ENCODE assay signal across 20 cellular contexts in genomic region chr4:181909368-181909767, GRCh38.
DNase-seq lines count a peak whose midpoint lies in the region; ATAC-seq and TF ChIP-seq lines count a peak whose summit lies in the region.
"Had no signal": no experiment of that assay in that cellular context is flagged by ENCODE, and none has a peak within 500 bp of the region (broad histone marks: within the 10 kb centered on the region; RNA-seq: fewer than 3 reads in every experiment).

No MANE protein-coding gene starts in this region.

- peaks cover 12% of the 10 kb centered on the region for H3K4me1 Mint-ChIP-seq in endodermal cell
- H3K4me1 Mint-ChIP-seq: B cell; naive thymus-derived CD4-positive, alpha-beta T cell; T-helper 17 cell had no signal

- H4K8ac ChIP-seq in mesendoderm (ENCODE audit: low read depth, low read length) = no peak overlapping the region

- peak overlapping the region; percentile 82 for H3K27ac Mint-ChIP-seq in endodermal cell
- H3K27ac Mint-ChIP-seq: B cell; naive thymus-derived CD4-positive, alpha-beta T cell; T-helper 17 cell had no signal

- H3K4me2 ChIP-seq in mesendoderm (ENCODE audit: low read length) = no peak overlapping the region

- H2BK15ac ChIP-seq in mesendoderm (replicated peaks; ENCODE audit: low read depth) = no peak overlapping the region

- H3K9me3 Mint-ChIP-seq in endodermal cell = peaks cover 23% of the 10 kb centered on the region

- H4K5ac ChIP-seq in mesendoderm (ENCODE audit: low read length) = no peak overlapping the region

- no peaks in the 10 kb centered on the region for H3K36me3 Mint-ChIP-seq in endodermal cell (ENCODE audit: low read depth)

- no peak overlapping the region for H3K9ac ChIP-seq in endodermal cell (ENCODE audit: extremely low read depth, low read length, poor library complexity, severe bottlenecking)
- no peak overlapping the region for H3K9ac ChIP-seq in mesendoderm (ENCODE audit: low read length)

- H2BK5ac ChIP-seq in mesendoderm (ENCODE audit: low read length) = no peak overlapping the region

- H3K4me3 ChIP-seq in endodermal cell (ENCODE audit: low read length) (peak overlapping the region; percentile 15), mesendoderm (ENCODE audit: low read length) (no peak overlapping the region)
- H3K4me3 ChIP-seq: dorsolateral prefrontal cortex, tibial artery had no signal

- H3K18ac ChIP-seq in mesendoderm (ENCODE audit: low read length) = no peak overlapping the region

- H3K36me3 ChIP-seq in endodermal cell (ENCODE audit: control insufficient read depth, insufficient read depth, low read length) = no peaks in the 10 kb centered on the region
- H3K36me3 ChIP-seq in mesendoderm (ENCODE audit: control insufficient read depth, insufficient read depth, low read length) = no peaks in the 10 kb centered on the region
- H3K36me3 ChIP-seq: tibial artery had no signal

- no peak overlapping the region for H2BK120ac ChIP-seq in mesendoderm (ENCODE audit: low read depth, low read length)

- 55 to 69% methylated on average over 4 to 6 of the region's 6 CpGs for WGBS in endodermal cell (ENCODE audit: insufficient coverage in 1 of 2, insufficient read length in 1 of 2), 2 experiments
- WGBS in mesendoderm (ENCODE audit: extremely low coverage, insufficient coverage, low lambda C conversion rate) = no CpG with 5 or more reads among the region's 6 CpGs

- no peaks in the 10 kb centered on the region for H3K27me3 Mint-ChIP-seq in endodermal cell (ENCODE audit: insufficient read depth)
- H3K27me3 Mint-ChIP-seq: B cell; naive thymus-derived CD4-positive, alpha-beta T cell; T-helper 17 cell had no signal

- H3K23ac ChIP-seq in mesendoderm (ENCODE audit: low read length) = no peak overlapping the region

- no peak overlapping the region for H3K4ac ChIP-seq in mesendoderm (ENCODE audit: low read depth, low read length)

- no peaks in the 10 kb centered on the region for H3K79me1 ChIP-seq in mesendoderm (ENCODE audit: low read length)

- H3K27me3 ChIP-seq in endodermal cell (ENCODE audit: control insufficient read depth, insufficient read depth, low read length, poor library complexity, severe bottlenecking) (no peaks in the 10 kb centered on the region), mesendoderm (ENCODE audit: insufficient read depth, low read length, poor library complexity) (no peaks in the 10 kb centered on the region)
- H3K27me3 ChIP-seq: dorsolateral prefrontal cortex, tibial artery had no signal

- H2AK5ac ChIP-seq in mesendoderm (ENCODE audit: low read length) = no peak overlapping the region

- H3K27ac ChIP-seq in endodermal cell (ENCODE audit: low read depth, low read length) = no peak overlapping the region
- no peak overlapping the region for H3K27ac ChIP-seq in mesendoderm (ENCODE audit: low read depth, low read length)
- H3K27ac ChIP-seq: dorsolateral prefrontal cortex, tibial artery had no signal

- H3K79me2 ChIP-seq in mesendoderm (ENCODE audit: control insufficient read depth, insufficient read depth, low read length) = no peaks in the 10 kb centered on the region

- H3K56ac ChIP-seq in mesendoderm (ENCODE audit: low read length) = no peak overlapping the region

- no peak for TF ChIP-seq CTCF in endodermal cell (conservative IDR thresholded peaks at IDR 0.05)
- no peak for TF ChIP-seq CTCF in GM20000 (IDR thresholded peaks at IDR 0.05; ENCODE audit: extremely low read depth, missing control alignments)

- H3K9me3 ChIP-seq in endodermal cell (ENCODE audit: control insufficient read depth, low read length) = peaks cover 29% of the 10 kb centered on the region

- peak; percentile 6 for DNase-seq in EH (ENCODE audit: low read depth)
- DNase-seq in RKO (ENCODE audit: low spot score) = peak; percentile 4
- DNase-seq in endodermal cell = peak; percentile 76
- peak; percentile 58 for DNase-seq in mesendoderm
- DNase-seq in activated effector memory CD4-positive, alpha-beta T cell treated with Interleukin-2 at 50 U/mL for 16 hours = no peak
- no peak for DNase-seq in medulla oblongata (ENCODE audit: extremely low spot score)
- no peak for DNase-seq in GM20000 (ENCODE audit: low spot score)
- DNase-seq: activated CD4-positive, alpha-beta T cell treated with anti-CD3 and anti-CD28 coated beads for 4 hours; dorsolateral prefrontal cortex; KG1; left cardiac atrium; naive thymus-derived CD4-positive, alpha-beta T cell; NCI-H146; NCI-H748 treated with DMSO at 0.1 percent for 48 hours; stimulated activated CD4-positive, alpha-beta T cell treated with anti-CD3 and anti-CD28 coated beads, Interleukin-1b, Interleukin-23, amount 100 ng/mL, for 48 hours; stimulated activated CD8-positive, alpha-beta memory T cell treated with anti-CD3 and anti-CD28 coated beads, Interleukin-4, amount 100 ng/mL, for 48 hours; T-helper 17 cell; tibial artery had no signal

- no peak for ATAC-seq in HG02623 (IDR thresholded peaks at IDR 0.05; ENCODE audit: unreplicated experiment)
- ATAC-seq: naive thymus-derived CD4-positive, alpha-beta T cell; T-helper 17 cell had no signal

- H3K4me3 Mint-ChIP-seq in endodermal cell = peak overlapping the region; percentile 9
- H3K4me3 Mint-ChIP-seq: B cell; naive thymus-derived CD4-positive, alpha-beta T cell; T-helper 17 cell had no signal

- H3K4me1 ChIP-seq in endodermal cell (ENCODE audit: control insufficient read depth, insufficient read depth, low read length) (no peaks in the 10 kb centered on the region), mesendoderm (ENCODE audit: control insufficient read depth, low read depth, low read length) (no peaks in the 10 kb centered on the region)
- H3K4me1 ChIP-seq: tibial artery had no signal

Comparison
In these comparisons a context has a peak if more than half of its experiments do, and no peak if none do; other contexts are left out.
1. DNase-seq: peak in EH (single experiment), RKO (single experiment), endodermal cell (single experiment) and mesendoderm (single experiment); none in activated effector memory CD4-positive, alpha-beta T cell treated with Interleukin-2 at 50 U/mL for 16 hours (single experiment), medulla oblongata (single experiment) and GM20000 (single experiment).